In the genomic region with DNA sequence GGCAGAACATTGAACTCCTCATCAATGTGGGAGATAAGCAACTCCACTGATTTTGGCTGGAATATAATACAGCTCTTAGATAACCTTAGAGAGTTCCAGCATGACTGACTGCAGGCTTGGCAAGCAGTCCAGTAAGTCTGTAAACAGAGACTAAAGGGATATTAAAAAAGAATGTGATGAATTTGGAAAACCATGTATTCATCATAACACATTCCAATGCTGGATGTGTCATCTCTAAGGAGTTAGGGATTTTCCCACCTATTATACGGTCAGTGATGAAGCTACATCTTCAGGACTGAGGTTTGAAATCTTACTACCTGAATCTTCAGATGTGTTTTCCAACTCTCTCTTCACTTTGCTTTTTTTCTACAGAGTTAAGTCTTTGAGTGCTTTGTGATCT, we compare ENCODE assay signal across 2 cellular contexts.
TF ChIP-seq lines count a peak whose summit lies in the region.

No MANE protein-coding gene starts in this region.

TF ChIP-seq in A549, 52 proteins besides CTCF, POLR2A, EP300 and RAD21 (continued from another document):
- TF ChIP-seq, protein P1, sequence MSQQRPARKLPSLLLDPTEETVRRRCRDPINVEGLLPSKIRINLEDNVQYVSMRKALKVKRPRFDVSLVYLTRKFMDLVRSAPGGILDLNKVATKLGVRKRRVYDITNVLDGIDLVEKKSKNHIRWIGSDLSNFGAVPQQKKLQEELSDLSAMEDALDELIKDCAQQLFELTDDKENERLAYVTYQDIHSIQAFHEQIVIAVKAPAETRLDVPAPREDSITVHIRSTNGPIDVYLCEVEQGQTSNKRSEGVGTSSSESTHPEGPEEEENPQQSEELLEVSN (IDR thresholded peaks at IDR 0.05; ENCODE audit: borderline replicate concordance, low read depth) = no peak

TF ChIP-seq in GM12878, 131 proteins besides CTCF, POLR2A, EP300 and RAD21 (continued from another document):
- TF ChIP-seq, protein P2, sequence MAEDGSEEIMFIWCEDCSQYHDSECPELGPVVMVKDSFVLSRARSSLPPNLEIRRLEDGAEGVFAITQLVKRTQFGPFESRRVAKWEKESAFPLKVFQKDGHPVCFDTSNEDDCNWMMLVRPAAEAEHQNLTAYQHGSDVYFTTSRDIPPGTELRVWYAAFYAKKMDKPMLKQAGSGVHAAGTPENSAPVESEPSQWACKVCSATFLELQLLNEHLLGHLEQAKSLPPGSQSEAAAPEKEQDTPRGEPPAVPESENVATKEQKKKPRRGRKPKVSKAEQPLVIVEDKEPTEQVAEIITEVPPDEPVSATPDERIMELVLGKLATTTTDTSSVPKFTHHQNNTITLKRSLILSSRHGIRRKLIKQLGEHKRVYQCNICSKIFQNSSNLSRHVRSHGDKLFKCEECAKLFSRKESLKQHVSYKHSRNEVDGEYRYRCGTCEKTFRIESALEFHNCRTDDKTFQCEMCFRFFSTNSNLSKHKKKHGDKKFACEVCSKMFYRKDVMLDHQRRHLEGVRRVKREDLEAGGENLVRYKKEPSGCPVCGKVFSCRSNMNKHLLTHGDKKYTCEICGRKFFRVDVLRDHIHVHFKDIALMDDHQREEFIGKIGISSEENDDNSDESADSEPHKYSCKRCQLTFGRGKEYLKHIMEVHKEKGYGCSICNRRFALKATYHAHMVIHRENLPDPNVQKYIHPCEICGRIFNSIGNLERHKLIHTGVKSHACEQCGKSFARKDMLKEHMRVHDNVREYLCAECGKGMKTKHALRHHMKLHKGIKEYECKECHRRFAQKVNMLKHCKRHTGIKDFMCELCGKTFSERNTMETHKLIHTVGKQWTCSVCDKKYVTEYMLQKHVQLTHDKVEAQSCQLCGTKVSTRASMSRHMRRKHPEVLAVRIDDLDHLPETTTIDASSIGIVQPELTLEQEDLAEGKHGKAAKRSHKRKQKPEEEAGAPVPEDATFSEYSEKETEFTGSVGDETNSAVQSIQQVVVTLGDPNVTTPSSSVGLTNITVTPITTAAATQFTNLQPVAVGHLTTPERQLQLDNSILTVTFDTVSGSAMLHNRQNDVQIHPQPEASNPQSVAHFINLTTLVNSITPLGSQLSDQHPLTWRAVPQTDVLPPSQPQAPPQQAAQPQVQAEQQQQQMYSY (CRISPR knock-in tag; IDR thresholded peaks at IDR 0.05) = no peak
- no peak for TF ChIP-seq POLR2AphosphoS5 (IDR thresholded peaks at IDR 0.05; ENCODE audit: low read length)
- TF ChIP-seq, protein P3, sequence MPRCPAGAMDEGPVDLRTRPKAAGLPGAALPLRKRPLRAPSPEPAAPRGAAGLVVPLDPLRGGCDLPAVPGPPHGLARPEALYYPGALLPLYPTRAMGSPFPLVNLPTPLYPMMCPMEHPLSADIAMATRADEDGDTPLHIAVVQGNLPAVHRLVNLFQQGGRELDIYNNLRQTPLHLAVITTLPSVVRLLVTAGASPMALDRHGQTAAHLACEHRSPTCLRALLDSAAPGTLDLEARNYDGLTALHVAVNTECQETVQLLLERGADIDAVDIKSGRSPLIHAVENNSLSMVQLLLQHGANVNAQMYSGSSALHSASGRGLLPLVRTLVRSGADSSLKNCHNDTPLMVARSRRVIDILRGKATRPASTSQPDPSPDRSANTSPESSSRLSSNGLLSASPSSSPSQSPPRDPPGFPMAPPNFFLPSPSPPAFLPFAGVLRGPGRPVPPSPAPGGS (IDR thresholded peaks at IDR 0.05; ENCODE audit: borderline replicate concordance, insufficient read depth, low read depth, low read length, poor library complexity, severe bottlenecking) = no peak
- TF ChIP-seq, protein P4, sequence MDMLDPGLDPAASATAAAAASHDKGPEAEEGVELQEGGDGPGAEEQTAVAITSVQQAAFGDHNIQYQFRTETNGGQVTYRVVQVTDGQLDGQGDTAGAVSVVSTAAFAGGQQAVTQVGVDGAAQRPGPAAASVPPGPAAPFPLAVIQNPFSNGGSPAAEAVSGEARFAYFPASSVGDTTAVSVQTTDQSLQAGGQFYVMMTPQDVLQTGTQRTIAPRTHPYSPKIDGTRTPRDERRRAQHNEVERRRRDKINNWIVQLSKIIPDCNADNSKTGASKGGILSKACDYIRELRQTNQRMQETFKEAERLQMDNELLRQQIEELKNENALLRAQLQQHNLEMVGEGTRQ (IDR thresholded peaks at IDR 0.05; ENCODE audit: borderline replicate concordance, low read depth, low read length) = no peak
- TF ChIP-seq FOS (IDR thresholded peaks at IDR 0.05; ENCODE audit: borderline replicate concordance, extremely low read depth, insufficient read length) = no peak
- TF ChIP-seq SUPT20H (IDR thresholded peaks at IDR 0.05; ENCODE audit: borderline replicate concordance, control insufficient read depth, low read depth, low read length) = no peak
- no peak for TF ChIP-seq ETV6 (conservative IDR thresholded peaks at IDR 0.05 in 1 of 2, IDR thresholded peaks at IDR 0.05 in 1 of 2; ENCODE audit: borderline replicate concordance in 1 of 2, low read depth in 1 of 2)
- TF ChIP-seq CREM (IDR thresholded peaks at IDR 0.05; ENCODE audit: low read depth) = no peak
- no peak for TF ChIP-seq TARDBP (IDR thresholded peaks at IDR 0.05; ENCODE audit: borderline replicate concordance)
- TF ChIP-seq, protein P5, sequence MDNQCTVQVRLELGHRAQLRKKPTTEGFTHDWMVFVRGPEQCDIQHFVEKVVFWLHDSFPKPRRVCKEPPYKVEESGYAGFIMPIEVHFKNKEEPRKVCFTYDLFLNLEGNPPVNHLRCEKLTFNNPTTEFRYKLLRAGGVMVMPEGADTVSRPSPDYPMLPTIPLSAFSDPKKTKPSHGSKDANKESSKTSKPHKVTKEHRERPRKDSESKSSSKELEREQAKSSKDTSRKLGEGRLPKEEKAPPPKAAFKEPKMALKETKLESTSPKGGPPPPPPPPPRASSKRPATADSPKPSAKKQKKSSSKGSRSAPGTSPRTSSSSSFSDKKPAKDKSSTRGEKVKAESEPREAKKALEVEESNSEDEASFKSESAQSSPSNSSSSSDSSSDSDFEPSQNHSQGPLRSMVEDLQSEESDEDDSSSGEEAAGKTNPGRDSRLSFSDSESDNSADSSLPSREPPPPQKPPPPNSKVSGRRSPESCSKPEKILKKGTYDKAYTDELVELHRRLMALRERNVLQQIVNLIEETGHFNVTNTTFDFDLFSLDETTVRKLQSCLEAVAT (IDR thresholded peaks at IDR 0.05) = no peak
- TF ChIP-seq FOXM1 (IDR thresholded peaks at IDR 0.05; ENCODE audit: low read depth, low read length) = no peak
- TF ChIP-seq, protein P6, sequence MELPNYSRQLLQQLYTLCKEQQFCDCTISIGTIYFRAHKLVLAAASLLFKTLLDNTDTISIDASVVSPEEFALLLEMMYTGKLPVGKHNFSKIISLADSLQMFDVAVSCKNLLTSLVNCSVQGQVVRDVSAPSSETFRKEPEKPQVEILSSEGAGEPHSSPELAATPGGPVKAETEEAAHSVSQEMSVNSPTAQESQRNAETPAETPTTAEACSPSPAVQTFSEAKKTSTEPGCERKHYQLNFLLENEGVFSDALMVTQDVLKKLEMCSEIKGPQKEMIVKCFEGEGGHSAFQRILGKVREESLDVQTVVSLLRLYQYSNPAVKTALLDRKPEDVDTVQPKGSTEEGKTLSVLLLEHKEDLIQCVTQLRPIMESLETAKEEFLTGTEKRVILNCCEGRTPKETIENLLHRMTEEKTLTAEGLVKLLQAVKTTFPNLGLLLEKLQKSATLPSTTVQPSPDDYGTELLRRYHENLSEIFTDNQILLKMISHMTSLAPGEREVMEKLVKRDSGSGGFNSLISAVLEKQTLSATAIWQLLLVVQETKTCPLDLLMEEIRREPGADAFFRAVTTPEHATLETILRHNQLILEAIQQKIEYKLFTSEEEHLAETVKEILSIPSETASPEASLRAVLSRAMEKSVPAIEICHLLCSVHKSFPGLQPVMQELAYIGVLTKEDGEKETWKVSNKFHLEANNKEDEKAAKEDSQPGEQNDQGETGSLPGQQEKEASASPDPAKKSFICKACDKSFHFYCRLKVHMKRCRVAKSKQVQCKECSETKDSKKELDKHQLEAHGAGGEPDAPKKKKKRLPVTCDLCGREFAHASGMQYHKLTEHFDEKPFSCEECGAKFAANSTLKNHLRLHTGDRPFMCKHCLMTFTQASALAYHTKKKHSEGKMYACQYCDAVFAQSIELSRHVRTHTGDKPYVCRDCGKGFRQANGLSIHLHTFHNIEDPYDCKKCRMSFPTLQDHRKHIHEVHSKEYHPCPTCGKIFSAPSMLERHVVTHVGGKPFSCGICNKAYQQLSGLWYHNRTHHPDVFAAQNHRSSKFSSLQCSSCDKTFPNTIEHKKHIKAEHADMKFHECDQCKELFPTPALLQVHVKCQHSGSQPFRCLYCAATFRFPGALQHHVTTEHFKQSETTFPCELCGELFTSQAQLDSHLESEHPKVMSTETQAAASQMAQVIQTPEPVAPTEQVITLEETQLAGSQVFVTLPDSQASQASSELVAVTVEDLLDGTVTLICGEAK (IDR thresholded peaks at IDR 0.05; ENCODE audit: borderline replicate concordance) = no peak
- TF ChIP-seq, protein P7, sequence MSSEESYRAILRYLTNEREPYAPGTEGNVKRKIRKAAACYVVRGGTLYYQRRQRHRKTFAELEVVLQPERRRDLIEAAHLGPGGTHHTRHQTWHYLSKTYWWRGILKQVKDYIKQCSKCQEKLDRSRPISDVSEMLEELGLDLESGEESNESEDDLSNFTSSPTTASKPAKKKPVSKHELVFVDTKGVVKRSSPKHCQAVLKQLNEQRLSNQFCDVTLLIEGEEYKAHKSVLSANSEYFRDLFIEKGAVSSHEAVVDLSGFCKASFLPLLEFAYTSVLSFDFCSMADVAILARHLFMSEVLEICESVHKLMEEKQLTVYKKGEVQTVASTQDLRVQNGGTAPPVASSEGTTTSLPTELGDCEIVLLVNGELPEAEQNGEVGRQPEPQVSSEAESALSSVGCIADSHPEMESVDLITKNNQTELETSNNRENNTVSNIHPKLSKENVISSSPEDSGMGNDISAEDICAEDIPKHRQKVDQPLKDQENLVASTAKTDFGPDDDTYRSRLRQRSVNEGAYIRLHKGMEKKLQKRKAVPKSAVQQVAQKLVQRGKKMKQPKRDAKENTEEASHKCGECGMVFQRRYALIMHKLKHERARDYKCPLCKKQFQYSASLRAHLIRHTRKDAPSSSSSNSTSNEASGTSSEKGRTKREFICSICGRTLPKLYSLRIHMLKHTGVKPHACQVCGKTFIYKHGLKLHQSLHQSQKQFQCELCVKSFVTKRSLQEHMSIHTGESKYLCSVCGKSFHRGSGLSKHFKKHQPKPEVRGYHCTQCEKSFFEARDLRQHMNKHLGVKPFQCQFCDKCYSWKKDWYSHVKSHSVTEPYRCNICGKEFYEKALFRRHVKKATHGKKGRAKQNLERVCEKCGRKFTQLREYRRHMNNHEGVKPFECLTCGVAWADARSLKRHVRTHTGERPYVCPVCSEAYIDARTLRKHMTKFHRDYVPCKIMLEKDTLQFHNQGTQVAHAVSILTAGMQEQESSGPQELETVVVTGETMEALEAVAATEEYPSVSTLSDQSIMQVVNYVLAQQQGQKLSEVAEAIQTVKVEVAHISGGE (CRISPR knock-in tag; IDR thresholded peaks at IDR 0.05) = no peak
- TF ChIP-seq, protein P8, sequence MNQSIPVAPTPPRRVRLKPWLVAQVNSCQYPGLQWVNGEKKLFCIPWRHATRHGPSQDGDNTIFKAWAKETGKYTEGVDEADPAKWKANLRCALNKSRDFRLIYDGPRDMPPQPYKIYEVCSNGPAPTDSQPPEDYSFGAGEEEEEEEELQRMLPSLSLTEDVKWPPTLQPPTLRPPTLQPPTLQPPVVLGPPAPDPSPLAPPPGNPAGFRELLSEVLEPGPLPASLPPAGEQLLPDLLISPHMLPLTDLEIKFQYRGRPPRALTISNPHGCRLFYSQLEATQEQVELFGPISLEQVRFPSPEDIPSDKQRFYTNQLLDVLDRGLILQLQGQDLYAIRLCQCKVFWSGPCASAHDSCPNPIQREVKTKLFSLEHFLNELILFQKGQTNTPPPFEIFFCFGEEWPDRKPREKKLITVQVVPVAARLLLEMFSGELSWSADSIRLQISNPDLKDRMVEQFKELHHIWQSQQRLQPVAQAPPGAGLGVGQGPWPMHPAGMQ (IDR thresholded peaks at IDR 0.05; ENCODE audit: borderline replicate concordance) = no peak
